In genomic region chr19:38324431-38324830, GRCh38 we compare ENCODE assay signal across 25 cellular contexts. TPM values are rescaled to one million over a fixed set of nuclear protein-coding genes. Genes with fewer than 3 reads are reported as not detected.
"Had no signal": no experiment of that assay in that cellular context is flagged by ENCODE, and none has a peak within 500 bp of the region (broad histone marks: within the 10 kb centered on the region; RNA-seq: fewer than 3 reads in every experiment).

No MANE protein-coding gene starts in this region.

- H3K27me3 ChIP-seq: adrenal gland, MG63 had no signal

- ATAC-seq: activated CD4-positive, CD25-positive, alpha-beta regulatory T cell treated with anti-CD3 and anti-CD28 coated beads, Interleukin-2, amount 50 U/mL, for 24 hours; activated CD8-positive, alpha-beta T cell treated with anti-CD3 and anti-CD28 coated beads for 36 hours; activated T-cell treated with anti-CD3 and anti-CD28 coated beads, Interleukin-2, amount 50 U/mL, for 72 hours had no signal

- H3K27ac ChIP-seq: adrenal gland had no signal

- DNase-seq: activated CD4-positive, alpha-beta T cell treated with anti-CD3 and anti-CD28 coated beads for 4 hours; activated CD8-positive, alpha-beta memory T cell treated with anti-CD3 and anti-CD28 coated beads, Interleukin-2, amount 50 U/mL, for 4 hours; activated CD8-positive, alpha-beta T cell treated with anti-CD3 and anti-CD28 coated beads for 36 hours; activated gamma-delta T cell treated with Interleukin-2 at 50 U/mL for 16 hours; activated naive CD4-positive, alpha-beta T cell treated with anti-CD3 and anti-CD28 coated beads, Interleukin-2, amount 10 ng/mL, durations not matched to agents 7 days and 5 days; activated naive CD8-positive, alpha-beta T cell treated with anti-CD3 and anti-CD28 coated beads for 36 hours; activated T-cell treated with anti-CD3 and anti-CD28 coated beads, Interleukin-2, amount 50 U/mL, for 72 hours; adrenal gland; anterior cingulate cortex; central memory CD4-positive, alpha-beta T cell; MG63; MV-4-11; NCI-H1105; NCI-H1436; NCI-H1694 treated with DMSO at 0.1 percent for 48 hours; NCI-H2029 treated with DMSO at 0.1 percent for 48 hours; NCI-H345; NCI-H510A; NCI-H526 treated with DMSO at 0.1 percent for 48 hours; NCI-H82; Right ventricle myocardium superior had no signal

- H3K4me3 ChIP-seq: adrenal gland, MG63 had no signal

- H3K9me3 ChIP-seq: adrenal gland, MG63 had no signal

RNA-seq across cellular contexts. Expression of gene CATSPERG, which starts 11.2 kb away (rescaled TPM):
- total RNA-seq: RPMI7951 had no signal

RNA-seq across cellular contexts. Expression of gene C19orf33, which starts 20.4 kb away (rescaled TPM):
- total RNA-seq: activated CD8-positive, alpha-beta T cell treated with anti-CD3 and anti-CD28 coated beads for 36 hours; activated naive CD8-positive, alpha-beta T cell treated with anti-CD3 and anti-CD28 coated beads for 36 hours; activated T-cell treated with anti-CD3 and anti-CD28 coated beads, Interleukin-2, amount 50 U/mL, for 72 hours; OCI-LY7; RPMI7951; SK-MEL-5 had no signal
